ENCODE assay signal across 13 cellular contexts in genomic region chr6:14441371-14441781, GRCh38.
A peak's percentile ranks its signal among the peaks of the same experiment; 100 is the strongest.
DNase-seq lines count a peak whose midpoint lies in the region; ATAC-seq and TF ChIP-seq lines count a peak whose summit lies in the region.
"Had no signal": no experiment of that assay in that cellular context is flagged by ENCODE, and none has a peak within 500 bp of the region (broad histone marks: within the 10 kb centered on the region; RNA-seq: fewer than 3 reads in every experiment).

No MANE protein-coding gene starts in this region.

- TF ChIP-seq CTCF in foreskin fibroblast (IDR thresholded peaks at IDR 0.05; ENCODE audit: low read depth, low read length), result no peak

- H3K4me1 ChIP-seq in rectal smooth muscle tissue (ENCODE audit: control insufficient read depth, insufficient read depth, low read length), result no peaks in the 10 kb centered on the region

- no peaks in the 10 kb centered on the region for H3K27me3 ChIP-seq in rectal smooth muscle tissue (ENCODE audit: control insufficient read depth, insufficient read depth, low read length)
- H3K27me3 ChIP-seq: tibial nerve had no signal

- no peak overlapping the region for H3K9ac ChIP-seq in rectal smooth muscle tissue (ENCODE audit: low read length)

- peak; percentile 68 for DNase-seq in GM03348 (ENCODE audit: low spot score)
- peak; percentile 92 for DNase-seq in NCI-H2227 (lab: John Stamatoyannopoulos, UW; ENCODE audit: unreplicated experiment)
- DNase-seq in foreskin fibroblast, result peak; percentile 27 to 74
- DNase-seq in GF-D8 (lab: John Stamatoyannopoulos, UW), result no peak
- no peak for DNase-seq in left colon
- DNase-seq in NK-92 treated with Interleukin-12 subunit alpha and Interleukin-12 subunit beta, amount 100 ng/mL, for 24 hours (lab: John Stamatoyannopoulos, UW), result no peak
- DNase-seq in activated CD4-positive, CD25-positive, alpha-beta regulatory T cell (lab: John Stamatoyannopoulos, UW), result no peak
- DNase-seq: activated CD4-positive, alpha-beta T cell treated with anti-CD3 and anti-CD28 coated beads for 4 hours; activated naive CD8-positive, alpha-beta T cell treated with anti-CD3 and anti-CD28 coated beads, Interleukin-2, amount 10 ng/mL, durations not matched to agents 7 days and 5 days; RPMI8226 had no signal

- H3K36me3 ChIP-seq in rectal smooth muscle tissue (ENCODE audit: control insufficient read depth, insufficient read depth, low read length), result no peaks in the 10 kb centered on the region
- H3K36me3 ChIP-seq: tibial nerve had no signal

- H3K4me3 ChIP-seq in foreskin fibroblast (ENCODE audit: low read depth in 1 of 2, low read length in 2 of 2), result no peak overlapping the region
- no peak overlapping the region for H3K4me3 ChIP-seq in rectal smooth muscle tissue (ENCODE audit: low read length)
- H3K4me3 ChIP-seq: tibial nerve had no signal

- ATAC-seq in left colon, result no peak
- ATAC-seq: HepG2 had no signal

- H3K27ac ChIP-seq in rectal smooth muscle tissue (ENCODE audit: low read depth, low read length), result peak overlapping the region; percentile 58

- intact Hi-C loops in left colon (cut with DNase I, micrococcal nuclease), result no loop called here

Comparison
In these comparisons a context has a peak if more than half of its experiments do, and no peak if none do; other contexts are left out.
1. DNase-seq: peak in GM03348 (single experiment), NCI-H2227 (single experiment) and foreskin fibroblast (2 of 2); none in GF-D8 (single experiment), left colon (0 of 2), NK-92 treated with Interleukin-12 subunit alpha and Interleukin-12 subunit beta, amount 100 ng/mL, for 24 hours (single experiment) and activated CD4-positive, CD25-positive, alpha-beta regulatory T cell (0 of 4).